ENCODE assay signal across 8 cellular contexts in genomic region chr5:90474235-90475107, GRCh38. TPM values are rescaled to one million over a fixed set of nuclear protein-coding genes. Genes with fewer than 3 reads are reported as not detected.
A peak's percentile ranks its signal among the peaks of the same experiment; 100 is the strongest.
DNase-seq lines count a peak whose midpoint lies in the region; ATAC-seq and TF ChIP-seq lines count a peak whose summit lies in the region.

MBLAC2 (minus strand) TSS chr5:90474771; CDS start chr5:90474292, 479 bp downstream.
POLR3G (plus strand) TSS chr5:90474864; CDS start chr5:90485568, 10,704 bp downstream.

- intact Hi-C loops in spleen (cut with DNase I; ENCODE audit: low total_unique reads) = no loop called here

- peaks cover 0 to 4% (median 0%) of the 10 kb centered on the region in 8 donors for H3K9me3 ChIP-seq in spleen

- peak within 1 kb of the TSS; percentile 76 to 88 (median 86) for H3K27ac ChIP-seq in spleen

- 0 to 1% (median 0%) methylated on average over 40 to 73 of the region's 73 CpGs for WGBS in spleen, 5 donors

- DNase-seq in AG08395 (ENCODE audit: low spot score) (peak; percentile 94), NCI-H2196 treated with DMSO at 0.1 percent for 48 hours (lab: John Stamatoyannopoulos, UW; ENCODE audit: unreplicated experiment) (peak; percentile 73), cardiac fibroblast (ENCODE audit: low read depth in 2 of 2) (peak; percentile 94 to 95), inferior parietal cortex (ENCODE audit: extremely low spot score) (peak; percentile 84), spleen (peak; percentile 98)

- no peaks in the 10 kb centered on the region for H3K27me3 ChIP-seq in spleen (replicated peaks in 1 of 7)

- no peaks in the 10 kb centered on the region for H3K36me3 ChIP-seq in spleen

- TF ChIP-seq POLR2A in spleen (IDR thresholded peaks at IDR 0.05) = peak in 2 of 3 donors; percentile 62 to 73

- peak within 1 kb of the TSS; percentile 85 for H3K4me3 ChIP-seq in WI38 (ENCODE audit: low read depth, low read length)
- H3K4me3 ChIP-seq in cardiac fibroblast (replicated peaks in 1 of 2; ENCODE audit: low read depth in 2 of 2, low read length in 2 of 2) = peak within 1 kb of the TSS; percentile 88 to 92
- peak within 1 kb of the TSS; percentile 79 to 98 (median 94) for H3K4me3 ChIP-seq in spleen

- TF ChIP-seq CTCF in WI38 (IDR thresholded peaks at IDR 0.05; ENCODE audit: low read depth, low read length) = peak; percentile 41
- peak; percentile 66 for TF ChIP-seq CTCF in cardiac fibroblast (IDR thresholded peaks at IDR 0.05; ENCODE audit: low read depth, low read length)
- TF ChIP-seq CTCF in spleen (IDR thresholded peaks at IDR 0.05 in 8 of 11, conservative IDR thresholded peaks at IDR 0.05 in 3 of 11) = peak; percentile 32 to 76 (median 56)

- peak; percentile 80 for ATAC-seq in GM18870 (IDR thresholded peaks at IDR 0.05; ENCODE audit: unreplicated experiment)
- peak; percentile 87 for ATAC-seq in HG03108 (IDR thresholded peaks at IDR 0.05; ENCODE audit: unreplicated experiment)

- peaks cover 7 to 41% (median 25%) of the 10 kb centered on the region in 6 donors for H3K4me1 ChIP-seq in spleen

RNA-seq across cellular contexts. Expression of gene MBLAC2, which starts in this region (rescaled TPM):
- total RNA-seq in spleen = 10 to 100 TPM in 1 of 7 donors, 1 to 10 TPM in 6; 4.8 to 11.8 (median 7.8) TPM
- polyA plus RNA-seq in spleen = 1 to 10 TPM; 2.2 to 3.4 (median 3.4) TPM

RNA-seq across cellular contexts. Expression of gene POLR3G, which starts in this region (rescaled TPM):
- total RNA-seq in spleen = 1 to 10 TPM; 1.4 to 4.3 (median 2.5) TPM
- polyA plus RNA-seq in spleen = 1 to 10 TPM in 2 of 3 donors, under 1 TPM in 1; 0.93 to 2.3 (median 1.5) TPM

Comparison
In these comparisons a context has a peak if more than half of its experiments do, and no peak if none do; other contexts are left out.
1. Peak in every context shown above with its lines: DNase-seq, ATAC-seq, H3K4me3 ChIP-seq and H3K27ac ChIP-seq.